In the genomic region with DNA sequence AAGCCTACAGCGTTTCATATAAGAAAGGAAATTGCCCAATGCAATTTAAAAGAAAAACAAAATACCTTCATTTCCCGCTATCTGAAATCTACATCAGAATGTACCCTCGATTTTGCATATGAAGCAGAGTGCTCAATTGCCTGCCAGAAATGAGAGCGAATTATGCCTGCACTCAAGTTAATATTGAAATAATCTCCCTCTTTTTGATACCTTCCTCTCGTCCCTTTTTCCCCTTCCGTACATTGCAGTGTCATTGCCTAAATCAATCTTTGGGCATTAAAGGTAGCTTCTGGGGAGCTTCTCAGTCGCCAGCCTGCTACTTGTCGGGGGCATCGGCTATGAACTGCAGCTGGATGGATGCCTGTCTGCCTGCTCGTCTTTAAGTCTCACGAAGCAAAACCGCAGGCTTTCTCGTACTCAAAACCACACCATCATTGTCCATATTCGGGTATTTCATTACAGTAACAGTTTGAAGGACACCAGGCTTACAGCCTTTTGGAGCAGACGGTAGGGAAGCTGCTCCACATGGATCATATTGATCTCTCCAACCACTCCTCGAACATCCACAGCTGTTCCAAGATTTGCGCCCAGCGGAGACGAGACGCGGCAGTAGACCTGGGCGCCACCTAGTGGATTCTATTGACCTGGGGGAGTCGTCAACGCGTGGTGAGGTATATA, we compare ENCODE assay signal across 8 cellular contexts.
A peak's percentile ranks its signal among the peaks of the same experiment; 100 is the strongest.
DNase-seq lines count a peak whose midpoint lies in the region; TF ChIP-seq lines count a peak whose summit lies in the region.

No MANE protein-coding gene starts in this region.

- intact Hi-C loops in activated T-helper 2 cell treated with anti-CD3 and anti-CD28 coated beads, Interferon-gamma antibody, Interleukin-2, Interleukin-4, amounts not matched to agents 10 μg/mL and 5 μg/mL and 100 μg/mL, durations not matched to agents 14 hours and 24 hours and 36 hours (cut with micrococcal nuclease) = loop anchor here (5.0 to 10.0 kb wide), 7 partner anchors 151 to 1021 kb away; partner anchors contain the start of gene HOXD8

- H3K4me3 Mint-ChIP-seq in activated T-helper 2 cell treated with anti-CD3 and anti-CD28 coated beads, Interferon-gamma antibody, Interleukin-2, Interleukin-4, amounts not matched to agents 10 μg/mL and 5 μg/mL and 100 μg/mL, durations not matched to agents 14 hours and 24 hours and 36 hours (ENCODE audit: low read depth) = peak overlapping the region; percentile 90

- no peaks in the 10 kb centered on the region for H3K36me3 Mint-ChIP-seq in activated T-helper 2 cell treated with anti-CD3 and anti-CD28 coated beads, Interferon-gamma antibody, Interleukin-2, Interleukin-4, amounts not matched to agents 10 μg/mL and 5 μg/mL and 100 μg/mL, durations not matched to agents 14 hours and 24 hours and 36 hours (ENCODE audit: low read depth)

- peaks cover 72% of the 10 kb centered on the region for H3K27me3 Mint-ChIP-seq in activated T-helper 2 cell treated with anti-CD3 and anti-CD28 coated beads, Interferon-gamma antibody, Interleukin-2, Interleukin-4, amounts not matched to agents 10 μg/mL and 5 μg/mL and 100 μg/mL, durations not matched to agents 14 hours and 24 hours and 36 hours (ENCODE audit: low read depth)

- peak; percentile 84 for TF ChIP-seq CTCF in LNCAP (IDR thresholded peaks at IDR 0.05)

- H3K27ac Mint-ChIP-seq in activated T-helper 2 cell treated with anti-CD3 and anti-CD28 coated beads, Interferon-gamma antibody, Interleukin-2, Interleukin-4, amounts not matched to agents 10 μg/mL and 5 μg/mL and 100 μg/mL, durations not matched to agents 14 hours and 24 hours and 36 hours = no peak overlapping the region

- peaks cover 15% of the 10 kb centered on the region for H3K4me1 Mint-ChIP-seq in activated T-helper 2 cell treated with anti-CD3 and anti-CD28 coated beads, Interferon-gamma antibody, Interleukin-2, Interleukin-4, amounts not matched to agents 10 μg/mL and 5 μg/mL and 100 μg/mL, durations not matched to agents 14 hours and 24 hours and 36 hours (ENCODE audit: low read depth)

- peak; percentile 91 for DNase-seq in ELF-1 (ENCODE audit: low read depth, low spot score)
- DNase-seq in H4 (ENCODE audit: low spot score) = peak; percentile 63
- peak; percentile 78 for DNase-seq in RPMI8226
- peak; percentile 65 for DNase-seq in activated T-helper 2 cell treated with anti-CD3 and anti-CD28 coated beads, Interferon-gamma antibody, Interleukin-2, Interleukin-4, amounts not matched to agents 10 μg/mL and 5 μg/mL and 100 μg/mL, durations not matched to agents 14 hours and 24 hours and 36 hours (ENCODE audit: low spot score)
- DNase-seq in foreskin melanocyte = peak; percentile 69
- DNase-seq in nucleus accumbens (lab: John Stamatoyannopoulos, UW) = peak in 45 of 56 donors; percentile 4 to 82 (median 45)
- DNase-seq in superior temporal gyrus (ENCODE audit: extremely low spot score) = peak; percentile 86

- H3K9me3 Mint-ChIP-seq in activated T-helper 2 cell treated with anti-CD3 and anti-CD28 coated beads, Interferon-gamma antibody, Interleukin-2, Interleukin-4, amounts not matched to agents 10 μg/mL and 5 μg/mL and 100 μg/mL, durations not matched to agents 14 hours and 24 hours and 36 hours = no peaks in the 10 kb centered on the region

Comparison
In these comparisons a context has a peak if more than half of its experiments do, and no peak if none do; other contexts are left out.
1. Peak in every context shown above with its lines: DNase-seq.